ENCODE assay signal across 1 cellular context in the genomic region with DNA sequence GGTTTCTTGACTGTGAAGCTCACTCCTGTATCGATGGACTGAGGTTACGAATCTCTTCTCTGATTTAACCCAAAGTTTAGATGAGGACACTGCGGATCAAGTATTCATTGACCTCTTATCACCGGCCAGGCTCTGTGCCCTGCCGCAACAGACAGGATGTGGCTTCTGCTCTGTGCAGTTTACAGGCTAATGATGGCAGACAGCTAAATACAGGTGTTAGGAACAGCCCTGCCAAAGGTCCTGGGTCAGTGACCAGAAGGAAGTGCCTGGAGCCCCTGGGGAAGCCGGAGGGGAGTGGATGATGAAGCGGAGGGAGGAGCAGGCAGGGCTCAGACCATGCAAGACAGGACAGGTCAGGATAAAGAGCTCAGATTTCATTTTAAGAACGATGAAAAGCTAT.
TF ChIP-seq lines count a peak whose summit lies in the region.

No MANE protein-coding gene starts in this region.

TF ChIP-seq in HepG2, 621 proteins besides CTCF, POLR2A, EP300 and RAD21 (continued from another document):
- TF ChIP-seq, protein P1, sequence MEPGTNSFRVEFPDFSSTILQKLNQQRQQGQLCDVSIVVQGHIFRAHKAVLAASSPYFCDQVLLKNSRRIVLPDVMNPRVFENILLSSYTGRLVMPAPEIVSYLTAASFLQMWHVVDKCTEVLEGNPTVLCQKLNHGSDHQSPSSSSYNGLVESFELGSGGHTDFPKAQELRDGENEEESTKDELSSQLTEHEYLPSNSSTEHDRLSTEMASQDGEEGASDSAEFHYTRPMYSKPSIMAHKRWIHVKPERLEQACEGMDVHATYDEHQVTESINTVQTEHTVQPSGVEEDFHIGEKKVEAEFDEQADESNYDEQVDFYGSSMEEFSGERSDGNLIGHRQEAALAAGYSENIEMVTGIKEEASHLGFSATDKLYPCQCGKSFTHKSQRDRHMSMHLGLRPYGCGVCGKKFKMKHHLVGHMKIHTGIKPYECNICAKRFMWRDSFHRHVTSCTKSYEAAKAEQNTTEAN (CRISPR knock-in tag; conservative IDR thresholded peaks at IDR 0.05), result no peak
- TF ChIP-seq, protein P2, sequence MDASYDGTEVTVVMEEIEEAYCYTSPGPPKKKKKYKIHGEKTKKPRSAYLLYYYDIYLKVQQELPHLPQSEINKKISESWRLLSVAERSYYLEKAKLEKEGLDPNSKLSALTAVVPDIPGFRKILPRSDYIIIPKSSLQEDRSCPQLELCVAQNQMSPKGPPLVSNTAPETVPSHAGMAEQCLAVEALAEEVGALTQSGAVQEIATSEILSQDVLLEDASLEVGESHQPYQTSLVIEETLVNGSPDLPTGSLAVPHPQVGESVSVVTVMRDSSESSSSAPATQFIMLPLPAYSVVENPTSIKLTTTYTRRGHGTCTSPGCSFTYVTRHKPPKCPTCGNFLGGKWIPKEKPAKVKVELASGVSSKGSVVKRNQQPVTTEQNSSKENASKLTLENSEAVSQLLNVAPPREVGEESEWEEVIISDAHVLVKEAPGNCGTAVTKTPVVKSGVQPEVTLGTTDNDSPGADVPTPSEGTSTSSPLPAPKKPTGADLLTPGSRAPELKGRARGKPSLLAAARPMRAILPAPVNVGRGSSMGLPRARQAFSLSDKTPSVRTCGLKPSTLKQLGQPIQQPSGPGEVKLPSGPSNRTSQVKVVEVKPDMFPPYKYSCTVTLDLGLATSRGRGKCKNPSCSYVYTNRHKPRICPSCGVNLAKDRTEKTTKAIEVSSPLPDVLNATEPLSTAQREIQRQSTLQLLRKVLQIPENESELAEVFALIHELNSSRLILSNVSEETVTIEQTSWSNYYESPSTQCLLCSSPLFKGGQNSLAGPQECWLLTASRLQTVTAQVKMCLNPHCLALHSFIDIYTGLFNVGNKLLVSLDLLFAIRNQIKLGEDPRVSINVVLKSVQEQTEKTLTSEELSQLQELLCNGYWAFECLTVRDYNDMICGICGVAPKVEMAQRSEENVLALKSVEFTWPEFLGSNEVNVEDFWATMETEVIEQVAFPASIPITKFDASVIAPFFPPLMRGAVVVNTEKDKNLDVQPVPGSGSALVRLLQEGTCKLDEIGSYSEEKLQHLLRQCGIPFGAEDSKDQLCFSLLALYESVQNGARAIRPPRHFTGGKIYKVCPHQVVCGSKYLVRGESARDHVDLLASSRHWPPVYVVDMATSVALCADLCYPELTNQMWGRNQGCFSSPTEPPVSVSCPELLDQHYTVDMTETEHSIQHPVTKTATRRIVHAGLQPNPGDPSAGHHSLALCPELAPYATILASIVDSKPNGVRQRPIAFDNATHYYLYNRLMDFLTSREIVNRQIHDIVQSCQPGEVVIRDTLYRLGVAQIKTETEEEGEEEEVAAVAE (CRISPR knock-in tag; IDR thresholded peaks at IDR 0.05; ENCODE audit: borderline replicate concordance), result no peak
- no peak for TF ChIP-seq ZMYM4 (CRISPR knock-in tag; IDR thresholded peaks at IDR 0.05)
- TF ChIP-seq SP140L (CRISPR knock-in tag; IDR thresholded peaks at IDR 0.05; ENCODE audit: borderline replicate concordance), result no peak
- TF ChIP-seq RAD51 (IDR thresholded peaks at IDR 0.05; ENCODE audit: borderline replicate concordance), result no peak
- no peak for TF ChIP-seq KAT8 (CRISPR knock-in tag; IDR thresholded peaks at IDR 0.05)
- TF ChIP-seq SIN3A (IDR thresholded peaks at IDR 0.05; ENCODE audit: borderline replicate concordance, low read depth, low read length), result no peak
TF ChIP-seq in HepG2: peak in this region for 0.
